In genomic region chr1:185229981-185230380, GRCh38 we compare ENCODE assay signal across 22 cellular contexts.
"Had no signal": no experiment of that assay in that cellular context is flagged by ENCODE, and none has a peak within 500 bp of the region (broad histone marks: within the 10 kb centered on the region; RNA-seq: fewer than 3 reads in every experiment).

No MANE protein-coding gene starts in this region.

- ATAC-seq: esophagus mucosa; heart right ventricle; naive thymus-derived CD4-positive, alpha-beta T cell; psoas muscle had no signal

- H3K9me3 ChIP-seq: breast epithelium, right atrium auricular region, suprapubic skin, tibial artery had no signal

- H3K27me3 ChIP-seq: breast epithelium, heart right ventricle, right atrium auricular region, suprapubic skin, tibial artery had no signal

- H3K4me3 ChIP-seq: breast epithelium, heart right ventricle, psoas muscle, right atrium auricular region, suprapubic skin, tibial artery had no signal

- H3K4me1 ChIP-seq: breast epithelium, heart right ventricle, parathyroid adenoma, psoas muscle, right atrium auricular region, suprapubic skin, tibial artery had no signal

- H3K36me3 ChIP-seq: breast epithelium, right atrium auricular region had no signal

- DNase-seq: activated CD4-positive, alpha-beta memory T cell treated with anti-CD3 and anti-CD28 coated beads, Interleukin-2, amount 10 ng/mL, durations not matched to agents 7 days and 5 days; activated CD4-positive, alpha-beta T cell treated with anti-CD3 and anti-CD28 coated beads for 1 hour; activated CD4-positive, alpha-beta T cell treated with anti-CD3 and anti-CD28 coated beads, Interleukin-2, amount 10 ng/mL, durations not matched to agents 7 days and 5 days; activated CD8-positive, alpha-beta memory T cell treated with anti-CD3 and anti-CD28 coated beads, Interleukin-2, amount 50 U/mL, for 48 hours; activated gamma-delta T cell; activated naive CD4-positive, alpha-beta T cell treated with anti-CD3 and anti-CD28 coated beads, Interleukin-2, amount 10 ng/mL, durations not matched to agents 7 days and 5 days; activated T-cell treated with anti-CD3 and anti-CD28 coated beads, Interleukin-2, amount 50 U/mL, for 24 hours; central memory CD4-positive, alpha-beta T cell; foreskin melanocyte; heart right ventricle; naive thymus-derived CD4-positive, alpha-beta T cell; nucleus accumbens; psoas muscle; stimulated activated CD4-positive, alpha-beta T cell treated with anti-CD3 and anti-CD28 coated beads, Interleukin-15, amount 100 ng/mL, for 24 hours; stimulated activated naive CD4-positive, alpha-beta T cell; T-helper 2 cell; tibial artery had no signal

- H3K27ac ChIP-seq: breast epithelium, heart right ventricle, parathyroid adenoma, psoas muscle, right atrium auricular region, suprapubic skin, tibial artery had no signal
